In the genomic region with DNA sequence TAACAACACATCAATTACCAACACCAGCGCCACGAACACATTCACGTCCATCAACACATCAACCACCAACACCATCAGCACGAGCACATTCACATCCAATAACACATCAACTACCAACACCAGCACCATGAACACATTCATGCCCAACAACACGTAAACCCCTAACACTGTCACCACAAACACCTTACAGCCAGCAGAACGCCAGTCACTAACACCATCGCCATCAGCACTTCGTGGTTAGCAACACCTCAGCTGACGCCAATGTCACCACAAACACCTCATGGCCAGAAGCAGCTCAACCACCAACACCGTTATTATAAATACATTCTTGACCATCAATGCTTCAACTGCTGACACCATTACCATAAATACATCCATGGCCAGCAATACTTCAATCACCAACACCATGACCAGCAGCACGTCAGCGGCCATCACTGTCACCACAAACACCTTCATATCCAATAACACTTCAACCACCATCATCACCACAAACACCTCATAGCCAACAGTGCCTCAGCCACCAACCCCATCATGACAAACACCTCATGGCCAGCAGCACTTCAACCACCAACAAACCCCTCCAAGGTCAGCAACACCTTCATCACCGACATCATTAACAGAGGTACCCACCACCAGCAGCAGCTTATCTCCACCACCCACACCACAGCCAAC, we compare ENCODE assay signal across 1 cellular context.
TF ChIP-seq lines count a peak whose summit lies in the region.

No MANE protein-coding gene starts in this region.

TF ChIP-seq in K562, 482 proteins besides CTCF, POLR2A, EP300 and RAD21:
- TF ChIP-seq MCM3 (IDR thresholded peaks at IDR 0.05): 0 out of 2 replicates have a peak, but pooled peaks have one; percentile 11
- no peak for TF ChIP-seq TOE1 (IDR thresholded peaks at IDR 0.05; ENCODE audit: borderline replicate concordance)
- no peak for TF ChIP-seq TOE1 (CRISPR knock-in tag; IDR thresholded peaks at IDR 0.05; ENCODE audit: borderline replicate concordance, low read depth)
- TF ChIP-seq, protein P1, sequence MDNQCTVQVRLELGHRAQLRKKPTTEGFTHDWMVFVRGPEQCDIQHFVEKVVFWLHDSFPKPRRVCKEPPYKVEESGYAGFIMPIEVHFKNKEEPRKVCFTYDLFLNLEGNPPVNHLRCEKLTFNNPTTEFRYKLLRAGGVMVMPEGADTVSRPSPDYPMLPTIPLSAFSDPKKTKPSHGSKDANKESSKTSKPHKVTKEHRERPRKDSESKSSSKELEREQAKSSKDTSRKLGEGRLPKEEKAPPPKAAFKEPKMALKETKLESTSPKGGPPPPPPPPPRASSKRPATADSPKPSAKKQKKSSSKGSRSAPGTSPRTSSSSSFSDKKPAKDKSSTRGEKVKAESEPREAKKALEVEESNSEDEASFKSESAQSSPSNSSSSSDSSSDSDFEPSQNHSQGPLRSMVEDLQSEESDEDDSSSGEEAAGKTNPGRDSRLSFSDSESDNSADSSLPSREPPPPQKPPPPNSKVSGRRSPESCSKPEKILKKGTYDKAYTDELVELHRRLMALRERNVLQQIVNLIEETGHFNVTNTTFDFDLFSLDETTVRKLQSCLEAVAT (IDR thresholded peaks at IDR 0.05): no peak
